14 cellular contexts compared by ENCODE assay signal in genomic region chr16:70708381-70709253, GRCh38. TPM values are rescaled to one million over a fixed set of nuclear protein-coding genes. Genes with fewer than 3 reads are reported as not detected.
A peak's percentile ranks its signal among the peaks of the same experiment; 100 is the strongest.
DNase-seq lines count a peak whose midpoint lies in the region; ATAC-seq and TF ChIP-seq lines count a peak whose summit lies in the region.
"Had no signal": no experiment of that assay in that cellular context is flagged by ENCODE, and none has a peak within 500 bp of the region (broad histone marks: within the 10 kb centered on the region; RNA-seq: fewer than 3 reads in every experiment).

No MANE protein-coding gene starts in this region.

- H4K5ac ChIP-seq in IMR-90 (ENCODE audit: low read depth, low read length): peak overlapping the region; percentile 51

- H3K4me3 ChIP-seq in IMR-90 (ENCODE audit: insufficient read depth, low read depth, low read length) (no peak overlapping the region), muscle layer of colon (ENCODE audit: low read depth in 1 of 2, low read length in 2 of 2) (no peak overlapping the region), stomach smooth muscle (ENCODE audit: low read length in 2 of 2) (no peak overlapping the region), psoas muscle (no peak overlapping the region), H7 (ENCODE audit: insufficient read depth, low read depth, low read length) (no peak overlapping the region)
- H3K4me3 ChIP-seq: dorsolateral prefrontal cortex had no signal

- H2AK5ac ChIP-seq in IMR-90 (ENCODE audit: low read depth, low read length): peak overlapping the region; percentile 95

- H3K9me1 ChIP-seq in IMR-90 (ENCODE audit: insufficient read depth, low read length): peaks cover 56% of the 10 kb centered on the region

- H3K4ac ChIP-seq in IMR-90 (ENCODE audit: low read depth, low read length): peak overlapping the region; percentile 97

- no peaks in the 10 kb centered on the region for H4K20me1 ChIP-seq in IMR-90 (ENCODE audit: insufficient read depth, low read length)

- H3K4me1 ChIP-seq in IMR-90 (ENCODE audit: control insufficient read depth, insufficient read depth, low read length): peaks cover 42% of the 10 kb centered on the region
- peaks cover 91% of the 10 kb centered on the region for H3K4me1 ChIP-seq in muscle layer of colon (ENCODE audit: insufficient read depth, low read length)
- H3K4me1 ChIP-seq in stomach smooth muscle (ENCODE audit: control insufficient read depth, insufficient read depth, low read length): peaks cover 89% of the 10 kb centered on the region
- peaks cover 19% of the 10 kb centered on the region for H3K4me1 ChIP-seq in psoas muscle

- CTCF ChIA-PET in IMR-90 (lab: Yijun Ruan, JAX): no interaction called here

- H4K91ac ChIP-seq in IMR-90 (ENCODE audit: insufficient read depth, low read depth, low read length): peak overlapping the region; percentile 72

- DNase-seq in IMR-90 (no peak), cerebellar cortex (ENCODE audit: low spot score) (peak; percentile 50), psoas muscle (no peak), HCEC 1CT (no peak), H7 (no peak)
- DNase-seq: activated naive CD4-positive, alpha-beta T cell treated with anti-CD3 and anti-CD28 coated beads, Interleukin-2, amount 10 ng/mL, durations not matched to agents 7 days and 5 days; dorsolateral prefrontal cortex; GDM1; hippocampal formation; NCI-H187; posterior cingulate gyrus had no signal

- H2BK20ac ChIP-seq in IMR-90 (ENCODE audit: low read depth, low read length): peak overlapping the region; percentile 66; the same call in 1 of the 2 replicates

- peak overlapping the region; percentile 50 for H2AK9ac ChIP-seq in IMR-90 (replicated peaks; ENCODE audit: low read depth, low read length, poor library complexity)

- TF ChIP-seq RAD21 in IMR-90 (IDR thresholded peaks at IDR 0.05; ENCODE audit: low read length): no peak

- ATAC-seq in IMR-90 (ENCODE audit: low read depth): no peak
- no peak for ATAC-seq in psoas muscle
- ATAC-seq in GM19455 (IDR thresholded peaks at IDR 0.05; ENCODE audit: unreplicated experiment): no peak

- H3K18ac ChIP-seq in IMR-90 (ENCODE audit: low read depth, low read length): no peak overlapping the region

- intact Hi-C loops in IMR-90 (cut with micrococcal nuclease): no loop called here
- intact Hi-C loops in psoas muscle (cut with DNase I): no loop called here

- no peak overlapping the region for H3K14ac ChIP-seq in IMR-90 (replicated peaks; ENCODE audit: low read depth, low read length)

- peak overlapping the region; percentile 13 for H2BK5ac ChIP-seq in IMR-90 (ENCODE audit: low read depth, low read length, poor library complexity, severe bottlenecking)

- TF ChIP-seq CTCF in IMR-90 (conservative IDR thresholded peaks at IDR 0.05; ENCODE audit: low read depth, low read length) (no peak), psoas muscle (IDR thresholded peaks at IDR 0.05) (no peak)

- peak overlapping the region; percentile 85 for H2BK120ac ChIP-seq in IMR-90 (ENCODE audit: low read depth, low read length)

- H3K23ac ChIP-seq in IMR-90 (ENCODE audit: low read depth, low read length): no peak overlapping the region

- H2BK15ac ChIP-seq in IMR-90 (ENCODE audit: low read depth, low read length): peak overlapping the region; percentile 40; the same call in 1 of the 3 replicates

- dilution Hi-C loops in IMR-90 (cut with HindIII; ENCODE audit: low sequenced_read_pairs, unreplicated experiment): no loop called here

- in situ Hi-C loops in IMR-90 (cut with MboI; ENCODE audit: low sequenced_read_pairs): no loop called here

- H3K27ac ChIP-seq in IMR-90 (ENCODE audit: insufficient read depth, low read length): peak overlapping the region; percentile 26; the same call in 1 of the 2 replicates
- peak overlapping the region; percentile 62 for H3K27ac ChIP-seq in muscle layer of colon (ENCODE audit: low read depth, low read length)
- H3K27ac ChIP-seq in stomach smooth muscle (ENCODE audit: low read length): peak overlapping the region; percentile 18
- no peak overlapping the region for H3K27ac ChIP-seq in psoas muscle

- no peak for TF ChIP-seq POLR2A in IMR-90 (IDR thresholded peaks at IDR 0.05; ENCODE audit: low read depth, low read length)

- H3K9ac ChIP-seq in IMR-90 (ENCODE audit: low read depth, low read length) (no peak overlapping the region), muscle layer of colon (ENCODE audit: low read length) (no peak overlapping the region), stomach smooth muscle (ENCODE audit: low read length in 2 of 2) (no peak overlapping the region)

- POLR2A ChIA-PET in IMR-90 (lab: Charles Lee; ENCODE audit: unreplicated experiment): no interaction called here

- no peak overlapping the region for H3K4me2 ChIP-seq in IMR-90 (ENCODE audit: low read depth, low read length)

- H3K9me3 ChIP-seq in IMR-90 (ENCODE audit: control insufficient read depth, insufficient read depth, low read length) (no peaks in the 10 kb centered on the region), muscle layer of colon (ENCODE audit: low read length) (no peaks in the 10 kb centered on the region), stomach smooth muscle (ENCODE audit: control insufficient read depth in 2 of 2, low read length in 2 of 2) (no peaks in the 10 kb centered on the region), psoas muscle (no peaks in the 10 kb centered on the region)

- BruUV-seq in IMR-90 (replicated peaks; lab: Mats Ljungman, UMichigan): no TSS peak

- H3K79me1 ChIP-seq in IMR-90 (ENCODE audit: low read depth in 1 of 2, low read length in 2 of 2): peaks cover 6 to 61% of the 10 kb centered on the region in 2 experiments

- 88% methylated on average over 12 of the region's 20 CpGs; no CpG with 5 or more reads in 1 of the 2 experiments for WGBS in IMR-90 (ENCODE audit: extremely low coverage in 2 of 2, insufficient read length in 1 of 2), 2 experiments
- WGBS in psoas muscle, 3 donors: 65 to 74% (median 72%) methylated on average over 20 of the region's 20 CpGs

- H3K27me3 ChIP-seq in IMR-90 (ENCODE audit: control insufficient read depth, insufficient read depth, low read length): no peaks in the 10 kb centered on the region
- no peaks in the 10 kb centered on the region for H3K27me3 ChIP-seq in muscle layer of colon (ENCODE audit: control insufficient read depth in 1 of 2, insufficient read depth in 2 of 2, low read length in 2 of 2)
- no peaks in the 10 kb centered on the region for H3K27me3 ChIP-seq in stomach smooth muscle (ENCODE audit: control insufficient read depth in 1 of 2, insufficient read depth in 2 of 2, low read length in 2 of 2)
- H3K27me3 ChIP-seq in psoas muscle (ENCODE audit: insufficient read depth in 3 of 3, low read length in 2 of 3): no peaks in the 10 kb centered on the region
- H3K27me3 ChIP-seq in H7 (ENCODE audit: control insufficient read depth, insufficient read depth, low read length): no peaks in the 10 kb centered on the region
- H3K27me3 ChIP-seq: dorsolateral prefrontal cortex had no signal

- H2AFZ ChIP-seq in IMR-90 (replicated peaks; ENCODE audit: low read length, poor library complexity): no peak overlapping the region

- H3K56ac ChIP-seq in IMR-90 (ENCODE audit: extremely low read depth, insufficient read depth, low read length): no peak overlapping the region

- peak overlapping the region in 1 of 2 experiments; percentile 33; a peak in 1 of 4 replicates for H4K8ac ChIP-seq in IMR-90 (ENCODE audit: low read depth in 2 of 2, low read length in 2 of 2)

- H3K36me3 ChIP-seq in IMR-90 (ENCODE audit: control insufficient read depth, insufficient read depth, low read length) (no peaks in the 10 kb centered on the region), muscle layer of colon (ENCODE audit: insufficient read depth, low read length) (no peaks in the 10 kb centered on the region), stomach smooth muscle (ENCODE audit: control insufficient read depth in 2 of 2, insufficient read depth in 2 of 2, low read length in 2 of 2) (no peaks in the 10 kb centered on the region), psoas muscle (ENCODE audit: insufficient read depth in 1 of 2, low read depth in 1 of 2) (no peaks in the 10 kb centered on the region), H7 (replicated peaks; ENCODE audit: control insufficient read depth, insufficient read depth, low read length) (no peaks in the 10 kb centered on the region)

TF ChIP-seq in IMR-90, 13 proteins besides CTCF, POLR2A, EP300 and RAD21:
- TF ChIP-seq CHD1 (IDR thresholded peaks at IDR 0.05; ENCODE audit: low read depth, low read length) (no peak), MAZ (IDR thresholded peaks at IDR 0.05; ENCODE audit: borderline replicate concordance, low read depth, low read length) (no peak), SMC3 (IDR thresholded peaks at IDR 0.05; ENCODE audit: low read depth, low read length) (no peak)

RNA-seq across cellular contexts. Expression of gene MTSS2, which starts 22.8 kb away (rescaled TPM):
- total RNA-seq in IMR-90 (2012; rRNA removed): 8.9 and 9.1 TPM in 2 replicates
- 86.2 and 108 TPM in 2 replicates for polyA plus RNA-seq in IMR-90 (2012; rRNA removed)
- 69.9 and 88.4 TPM in 2 replicates for polyA plus RNA-seq in IMR-90 (2012; cell fraction: cytosol; rRNA removed)
- polyA plus RNA-seq in IMR-90 (2012; cell fraction: nucleus; rRNA removed; ENCODE audit: low replicate concordance): 148 and 251 TPM in 2 replicates
- total RNA-seq in psoas muscle: 100 to 1,000 TPM; 104 to 166 (median 110) TPM
- 100 to 1,000 TPM in 1 of 3 donors, 10 to 100 TPM in 2; 50.0 to 120 (median 94.3) TPM for polyA plus RNA-seq in psoas muscle
- 30.7 and 44.8 TPM in 2 replicates for total RNA-seq in H7 (2014; rRNA removed; shearing (Covaris generic))
